In the genomic region with DNA sequence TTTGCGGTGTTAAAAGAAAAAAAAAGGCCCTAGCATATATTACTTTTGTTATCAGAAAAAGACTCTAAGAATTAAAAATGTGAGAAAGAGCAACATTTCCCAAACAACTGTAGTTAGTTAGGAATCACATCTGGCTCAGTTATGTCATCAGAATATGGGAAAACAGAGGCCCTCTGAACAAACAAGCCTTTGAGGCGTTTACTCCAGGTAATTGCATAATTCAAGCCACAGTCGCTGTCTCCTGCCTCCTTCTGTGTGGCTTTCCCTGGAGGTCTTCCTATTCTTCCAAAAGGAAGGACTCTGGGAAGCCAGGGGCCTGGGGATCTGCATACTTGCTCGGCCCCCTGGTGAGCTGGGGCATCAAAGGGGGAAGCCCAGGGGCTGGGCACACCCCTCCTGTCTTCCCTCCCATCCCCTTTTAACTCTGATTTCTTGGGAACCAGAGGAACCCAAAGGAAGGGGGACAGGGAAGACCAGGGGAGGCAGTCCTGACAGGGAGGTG, we compare ENCODE assay signal across 1 cellular context.
A peak's percentile ranks its signal among the peaks of the same experiment; 100 is the strongest.
TF ChIP-seq lines count a peak whose summit lies in the region.

No MANE protein-coding gene starts in this region.

TF ChIP-seq in HepG2, 621 proteins besides CTCF, POLR2A, EP300 and RAD21:
- TF ChIP-seq MIER2 (CRISPR knock-in tag; IDR thresholded peaks at IDR 0.05) = peak; percentile 40; the same call in 1 of the 2 replicates
- 0 out of 4 replicates have a peak, but pooled peaks of 1 of the 2 experiments have one; percentile 42 for TF ChIP-seq KLF16 (CRISPR knock-in tag; IDR thresholded peaks at IDR 0.05)
- TF ChIP-seq, protein P1, sequence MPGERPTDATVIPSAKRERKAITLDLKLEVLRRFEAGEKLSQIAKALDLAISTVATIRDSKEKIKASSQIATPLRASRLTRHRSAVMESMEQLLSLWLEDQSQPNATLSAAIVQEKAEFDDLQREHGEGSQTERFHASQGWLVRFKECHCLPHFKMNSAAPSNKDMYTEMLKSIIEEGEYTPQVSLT (CRISPR knock-in tag; IDR thresholded peaks at IDR 0.05; ENCODE audit: borderline replicate concordance, low read depth) = no peak
- TF ChIP-seq THAP11 (CRISPR knock-in tag; IDR thresholded peaks at IDR 0.05) = 0 out of 2 replicates have a peak, but pooled peaks have one; percentile 17
- peak; percentile 56; the same call in 1 of the 2 replicates for TF ChIP-seq BCL6 (CRISPR knock-in tag; IDR thresholded peaks at IDR 0.05)
- TF ChIP-seq JARID2 (CRISPR knock-in tag; IDR thresholded peaks at IDR 0.05; ENCODE audit: insufficient replicate concordance) = no peak
- TF ChIP-seq ISL2 (CRISPR knock-in tag; IDR thresholded peaks at IDR 0.05) = no peak
- TF ChIP-seq FOXA3 (CRISPR knock-in tag; IDR thresholded peaks at IDR 0.05) = peak; percentile 79
- 0 out of 2 replicates have a peak, but pooled peaks have one; percentile 11 for TF ChIP-seq CREM (IDR thresholded peaks at IDR 0.05)
- TF ChIP-seq CREM (CRISPR knock-in tag; IDR thresholded peaks at IDR 0.05) = no peak
- TF ChIP-seq, protein P2, sequence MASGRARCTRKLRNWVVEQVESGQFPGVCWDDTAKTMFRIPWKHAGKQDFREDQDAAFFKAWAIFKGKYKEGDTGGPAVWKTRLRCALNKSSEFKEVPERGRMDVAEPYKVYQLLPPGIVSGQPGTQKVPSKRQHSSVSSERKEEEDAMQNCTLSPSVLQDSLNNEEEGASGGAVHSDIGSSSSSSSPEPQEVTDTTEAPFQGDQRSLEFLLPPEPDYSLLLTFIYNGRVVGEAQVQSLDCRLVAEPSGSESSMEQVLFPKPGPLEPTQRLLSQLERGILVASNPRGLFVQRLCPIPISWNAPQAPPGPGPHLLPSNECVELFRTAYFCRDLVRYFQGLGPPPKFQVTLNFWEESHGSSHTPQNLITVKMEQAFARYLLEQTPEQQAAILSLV (CRISPR knock-in tag; IDR thresholded peaks at IDR 0.05; ENCODE audit: borderline replicate concordance) = no peak
- TF ChIP-seq ZNF563 (CRISPR knock-in tag; IDR thresholded peaks at IDR 0.05) = no peak
- TF ChIP-seq, protein P3, sequence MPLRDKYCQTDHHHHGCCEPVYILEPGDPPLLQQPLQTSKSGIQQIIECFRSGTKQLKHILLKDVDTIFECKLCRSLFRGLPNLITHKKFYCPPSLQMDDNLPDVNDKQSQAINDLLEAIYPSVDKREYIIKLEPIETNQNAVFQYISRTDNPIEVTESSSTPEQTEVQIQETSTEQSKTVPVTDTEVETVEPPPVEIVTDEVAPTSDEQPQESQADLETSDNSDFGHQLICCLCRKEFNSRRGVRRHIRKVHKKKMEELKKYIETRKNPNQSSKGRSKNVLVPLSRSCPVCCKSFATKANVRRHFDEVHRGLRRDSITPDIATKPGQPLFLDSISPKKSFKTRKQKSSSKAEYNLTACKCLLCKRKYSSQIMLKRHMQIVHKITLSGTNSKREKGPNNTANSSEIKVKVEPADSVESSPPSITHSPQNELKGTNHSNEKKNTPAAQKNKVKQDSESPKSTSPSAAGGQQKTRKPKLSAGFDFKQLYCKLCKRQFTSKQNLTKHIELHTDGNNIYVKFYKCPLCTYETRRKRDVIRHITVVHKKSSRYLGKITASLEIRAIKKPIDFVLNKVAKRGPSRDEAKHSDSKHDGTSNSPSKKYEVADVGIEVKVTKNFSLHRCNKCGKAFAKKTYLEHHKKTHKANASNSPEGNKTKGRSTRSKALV (CRISPR knock-in tag; IDR thresholded peaks at IDR 0.05) = no peak
- 0 out of 2 replicates have a peak, but pooled peaks have one; percentile 11 for TF ChIP-seq SAP130 (CRISPR knock-in tag; IDR thresholded peaks at IDR 0.05; ENCODE audit: low read depth)
- 0 out of 2 replicates have a peak, but pooled peaks have one; percentile 29 for TF ChIP-seq SMAD3 (CRISPR knock-in tag; IDR thresholded peaks at IDR 0.05)
- no peak for TF ChIP-seq FOXK2 (IDR thresholded peaks at IDR 0.05)
- no peak for TF ChIP-seq SP4 (CRISPR knock-in tag; IDR thresholded peaks at IDR 0.05)
- no peak for TF ChIP-seq ZMAT3 (CRISPR knock-in tag; conservative IDR thresholded peaks at IDR 0.05)
- peak; percentile 66 for TF ChIP-seq GATAD2A (CRISPR knock-in tag; IDR thresholded peaks at IDR 0.05)
- no peak for TF ChIP-seq RBFOX2 (IDR thresholded peaks at IDR 0.05; ENCODE audit: low read depth, low read length)
- TF ChIP-seq RARA (CRISPR knock-in tag; IDR thresholded peaks at IDR 0.05) = peak; percentile 60
- peak; percentile 54; the same call in 1 of the 2 replicates for TF ChIP-seq FOXK1 (CRISPR knock-in tag; IDR thresholded peaks at IDR 0.05; ENCODE audit: borderline replicate concordance, low read depth)
- TF ChIP-seq CEBPB (IDR thresholded peaks at IDR 0.05; ENCODE audit: borderline replicate concordance, low read depth, low read length) = peak; percentile 78
- 0 out of 2 replicates have a peak, but pooled peaks have one; percentile 41 for TF ChIP-seq SOX5 (CRISPR knock-in tag; IDR thresholded peaks at IDR 0.05; ENCODE audit: borderline replicate concordance)
- TF ChIP-seq FOXA1 (IDR thresholded peaks at IDR 0.05) = no peak
- TF ChIP-seq FOXA1 (CRISPR knock-in tag; IDR thresholded peaks at IDR 0.05) = peak; percentile 58
- TF ChIP-seq, protein P4, sequence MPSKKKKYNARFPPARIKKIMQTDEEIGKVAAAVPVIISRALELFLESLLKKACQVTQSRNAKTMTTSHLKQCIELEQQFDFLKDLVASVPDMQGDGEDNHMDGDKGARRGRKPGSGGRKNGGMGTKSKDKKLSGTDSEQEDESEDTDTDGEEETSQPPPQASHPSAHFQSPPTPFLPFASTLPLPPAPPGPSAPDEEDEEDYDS (CRISPR knock-in tag; IDR thresholded peaks at IDR 0.05) = no peak
- TF ChIP-seq TEAD2 (CRISPR knock-in tag; IDR thresholded peaks at IDR 0.05) = no peak
- TF ChIP-seq SMC3 (IDR thresholded peaks at IDR 0.05; ENCODE audit: low read length) = no peak
- TF ChIP-seq, protein P5, sequence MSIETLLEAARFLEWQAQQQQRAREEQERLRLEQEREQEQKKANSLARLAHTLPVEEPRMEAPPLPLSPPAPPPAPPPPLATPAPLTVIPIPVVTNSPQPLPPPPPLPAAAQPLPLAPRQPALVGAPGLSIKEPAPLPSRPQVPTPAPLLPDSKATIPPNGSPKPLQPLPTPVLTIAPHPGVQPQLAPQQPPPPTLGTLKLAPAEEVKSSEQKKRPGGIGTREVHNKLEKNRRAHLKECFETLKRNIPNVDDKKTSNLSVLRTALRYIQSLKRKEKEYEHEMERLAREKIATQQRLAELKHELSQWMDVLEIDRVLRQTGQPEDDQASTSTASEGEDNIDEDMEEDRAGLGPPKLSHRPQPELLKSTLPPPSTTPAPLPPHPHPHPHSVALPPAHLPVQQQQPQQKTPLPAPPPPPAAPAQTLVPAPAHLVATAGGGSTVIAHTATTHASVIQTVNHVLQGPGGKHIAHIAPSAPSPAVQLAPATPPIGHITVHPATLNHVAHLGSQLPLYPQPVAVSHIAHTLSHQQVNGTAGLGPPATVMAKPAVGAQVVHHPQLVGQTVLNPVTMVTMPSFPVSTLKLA (IDR thresholded peaks at IDR 0.05) = no peak
- TF ChIP-seq, protein P6, sequence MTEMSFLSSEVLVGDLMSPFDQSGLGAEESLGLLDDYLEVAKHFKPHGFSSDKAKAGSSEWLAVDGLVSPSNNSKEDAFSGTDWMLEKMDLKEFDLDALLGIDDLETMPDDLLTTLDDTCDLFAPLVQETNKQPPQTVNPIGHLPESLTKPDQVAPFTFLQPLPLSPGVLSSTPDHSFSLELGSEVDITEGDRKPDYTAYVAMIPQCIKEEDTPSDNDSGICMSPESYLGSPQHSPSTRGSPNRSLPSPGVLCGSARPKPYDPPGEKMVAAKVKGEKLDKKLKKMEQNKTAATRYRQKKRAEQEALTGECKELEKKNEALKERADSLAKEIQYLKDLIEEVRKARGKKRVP (CRISPR knock-in tag; IDR thresholded peaks at IDR 0.05) = peak in 1 of 2 experiments; percentile 89; a peak in 2 of 4 replicates
- TF ChIP-seq CEBPG (CRISPR knock-in tag; IDR thresholded peaks at IDR 0.05) = peak; percentile 78
- peak; percentile 39; the same call in 1 of the 2 replicates for TF ChIP-seq MIER3 (CRISPR knock-in tag; IDR thresholded peaks at IDR 0.05; ENCODE audit: borderline replicate concordance)
- TF ChIP-seq MEF2D (CRISPR knock-in tag; IDR thresholded peaks at IDR 0.05) = no peak
- no peak for TF ChIP-seq SOX6 (IDR thresholded peaks at IDR 0.05)
- peak; percentile 42; the same call in 1 of the 2 replicates for TF ChIP-seq SOX6 (CRISPR knock-in tag; IDR thresholded peaks at IDR 0.05)
- no peak for TF ChIP-seq TCF12 (IDR thresholded peaks at IDR 0.05)
- TF ChIP-seq TCF12 (CRISPR knock-in tag; IDR thresholded peaks at IDR 0.05) = no peak
- TF ChIP-seq, protein P7, sequence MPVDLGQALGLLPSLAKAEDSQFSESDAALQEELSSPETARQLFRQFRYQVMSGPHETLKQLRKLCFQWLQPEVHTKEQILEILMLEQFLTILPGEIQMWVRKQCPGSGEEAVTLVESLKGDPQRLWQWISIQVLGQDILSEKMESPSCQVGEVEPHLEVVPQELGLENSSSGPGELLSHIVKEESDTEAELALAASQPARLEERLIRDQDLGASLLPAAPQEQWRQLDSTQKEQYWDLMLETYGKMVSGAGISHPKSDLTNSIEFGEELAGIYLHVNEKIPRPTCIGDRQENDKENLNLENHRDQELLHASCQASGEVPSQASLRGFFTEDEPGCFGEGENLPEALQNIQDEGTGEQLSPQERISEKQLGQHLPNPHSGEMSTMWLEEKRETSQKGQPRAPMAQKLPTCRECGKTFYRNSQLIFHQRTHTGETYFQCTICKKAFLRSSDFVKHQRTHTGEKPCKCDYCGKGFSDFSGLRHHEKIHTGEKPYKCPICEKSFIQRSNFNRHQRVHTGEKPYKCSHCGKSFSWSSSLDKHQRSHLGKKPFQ (CRISPR knock-in tag; IDR thresholded peaks at IDR 0.05; ENCODE audit: insufficient replicate concordance) = no peak
- TF ChIP-seq, protein P8, sequence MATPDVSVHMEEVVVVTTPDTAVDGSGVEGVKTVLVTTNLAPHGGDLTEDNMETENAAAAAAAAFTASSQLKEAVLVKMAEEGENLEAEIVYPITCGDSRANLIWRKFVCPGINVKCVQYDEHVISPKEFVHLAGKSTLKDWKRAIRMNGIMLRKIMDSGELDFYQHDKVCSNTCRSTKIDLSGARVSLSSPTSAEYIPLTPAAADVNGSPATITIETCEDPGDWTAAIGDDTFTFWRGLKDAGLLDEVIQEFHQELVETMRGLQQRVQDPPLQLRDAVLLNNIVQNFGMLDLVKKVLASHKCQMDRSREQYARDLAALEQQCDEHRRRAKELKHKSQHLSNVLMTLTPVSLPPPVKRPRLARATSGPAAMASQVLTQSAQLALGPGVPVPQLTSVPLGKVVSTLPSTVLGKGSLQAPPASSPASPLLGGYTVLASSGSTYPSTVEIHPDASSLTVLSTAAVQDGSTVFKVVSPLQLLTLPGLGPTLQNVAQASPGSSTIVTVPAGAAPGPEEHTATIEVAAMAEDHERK (CRISPR knock-in tag; IDR thresholded peaks at IDR 0.05; ENCODE audit: low read depth) = no peak
- TF ChIP-seq ZFP1 (CRISPR knock-in tag; IDR thresholded peaks at IDR 0.05) = no peak
- TF ChIP-seq, protein P9, sequence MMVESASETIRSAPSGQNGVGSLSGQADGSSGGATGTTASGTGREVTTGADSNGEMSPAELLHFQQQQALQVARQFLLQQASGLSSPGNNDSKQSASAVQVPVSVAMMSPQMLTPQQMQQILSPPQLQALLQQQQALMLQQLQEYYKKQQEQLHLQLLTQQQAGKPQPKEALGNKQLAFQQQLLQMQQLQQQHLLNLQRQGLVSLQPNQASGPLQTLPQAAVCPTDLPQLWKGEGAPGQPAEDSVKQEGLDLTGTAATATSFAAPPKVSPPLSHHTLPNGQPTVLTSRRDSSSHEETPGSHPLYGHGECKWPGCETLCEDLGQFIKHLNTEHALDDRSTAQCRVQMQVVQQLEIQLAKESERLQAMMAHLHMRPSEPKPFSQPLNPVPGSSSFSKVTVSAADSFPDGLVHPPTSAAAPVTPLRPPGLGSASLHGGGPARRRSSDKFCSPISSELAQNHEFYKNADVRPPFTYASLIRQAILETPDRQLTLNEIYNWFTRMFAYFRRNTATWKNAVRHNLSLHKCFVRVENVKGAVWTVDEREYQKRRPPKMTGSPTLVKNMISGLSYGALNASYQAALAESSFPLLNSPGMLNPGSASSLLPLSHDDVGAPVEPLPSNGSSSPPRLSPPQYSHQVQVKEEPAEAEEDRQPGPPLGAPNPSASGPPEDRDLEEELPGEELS (CRISPR knock-in tag; IDR thresholded peaks at IDR 0.05) = peak; percentile 36; the same call in 1 of the 2 replicates
- no peak for TF ChIP-seq CAMTA2 (CRISPR knock-in tag; IDR thresholded peaks at IDR 0.05; ENCODE audit: borderline replicate concordance)
- TF ChIP-seq RFXAP (CRISPR knock-in tag; IDR thresholded peaks at IDR 0.05; ENCODE audit: borderline replicate concordance) = no peak
- TF ChIP-seq SOX13 (IDR thresholded peaks at IDR 0.05) = no peak
- peak in 1 of 2 experiments; percentile 52; a peak in 1 of 4 replicates for TF ChIP-seq SOX13 (CRISPR knock-in tag; conservative IDR thresholded peaks at IDR 0.05 in 1 of 2, IDR thresholded peaks at IDR 0.05 in 1 of 2)
- no peak for TF ChIP-seq FOXP1 (IDR thresholded peaks at IDR 0.05)
- TF ChIP-seq FOXP1 (CRISPR knock-in tag; IDR thresholded peaks at IDR 0.05) = 0 out of 2 replicates have a peak, but pooled peaks have one; percentile 49
- TF ChIP-seq, protein P10, sequence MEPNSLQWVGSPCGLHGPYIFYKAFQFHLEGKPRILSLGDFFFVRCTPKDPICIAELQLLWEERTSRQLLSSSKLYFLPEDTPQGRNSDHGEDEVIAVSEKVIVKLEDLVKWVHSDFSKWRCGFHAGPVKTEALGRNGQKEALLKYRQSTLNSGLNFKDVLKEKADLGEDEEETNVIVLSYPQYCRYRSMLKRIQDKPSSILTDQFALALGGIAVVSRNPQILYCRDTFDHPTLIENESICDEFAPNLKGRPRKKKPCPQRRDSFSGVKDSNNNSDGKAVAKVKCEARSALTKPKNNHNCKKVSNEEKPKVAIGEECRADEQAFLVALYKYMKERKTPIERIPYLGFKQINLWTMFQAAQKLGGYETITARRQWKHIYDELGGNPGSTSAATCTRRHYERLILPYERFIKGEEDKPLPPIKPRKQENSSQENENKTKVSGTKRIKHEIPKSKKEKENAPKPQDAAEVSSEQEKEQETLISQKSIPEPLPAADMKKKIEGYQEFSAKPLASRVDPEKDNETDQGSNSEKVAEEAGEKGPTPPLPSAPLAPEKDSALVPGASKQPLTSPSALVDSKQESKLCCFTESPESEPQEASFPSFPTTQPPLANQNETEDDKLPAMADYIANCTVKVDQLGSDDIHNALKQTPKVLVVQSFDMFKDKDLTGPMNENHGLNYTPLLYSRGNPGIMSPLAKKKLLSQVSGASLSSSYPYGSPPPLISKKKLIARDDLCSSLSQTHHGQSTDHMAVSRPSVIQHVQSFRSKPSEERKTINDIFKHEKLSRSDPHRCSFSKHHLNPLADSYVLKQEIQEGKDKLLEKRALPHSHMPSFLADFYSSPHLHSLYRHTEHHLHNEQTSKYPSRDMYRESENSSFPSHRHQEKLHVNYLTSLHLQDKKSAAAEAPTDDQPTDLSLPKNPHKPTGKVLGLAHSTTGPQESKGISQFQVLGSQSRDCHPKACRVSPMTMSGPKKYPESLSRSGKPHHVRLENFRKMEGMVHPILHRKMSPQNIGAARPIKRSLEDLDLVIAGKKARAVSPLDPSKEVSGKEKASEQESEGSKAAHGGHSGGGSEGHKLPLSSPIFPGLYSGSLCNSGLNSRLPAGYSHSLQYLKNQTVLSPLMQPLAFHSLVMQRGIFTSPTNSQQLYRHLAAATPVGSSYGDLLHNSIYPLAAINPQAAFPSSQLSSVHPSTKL (CRISPR knock-in tag; IDR thresholded peaks at IDR 0.05) = peak; percentile 60
- TF ChIP-seq, protein P11, sequence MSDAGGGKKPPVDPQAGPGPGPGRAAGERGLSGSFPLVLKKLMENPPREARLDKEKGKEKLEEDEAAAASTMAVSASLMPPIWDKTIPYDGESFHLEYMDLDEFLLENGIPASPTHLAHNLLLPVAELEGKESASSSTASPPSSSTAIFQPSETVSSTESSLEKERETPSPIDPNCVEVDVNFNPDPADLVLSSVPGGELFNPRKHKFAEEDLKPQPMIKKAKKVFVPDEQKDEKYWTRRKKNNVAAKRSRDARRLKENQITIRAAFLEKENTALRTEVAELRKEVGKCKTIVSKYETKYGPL (CRISPR knock-in tag; IDR thresholded peaks at IDR 0.05) = peak; percentile 94
- TF ChIP-seq CCAR2 (optimal IDR thresholded peaks at IDR 0.05; ENCODE audit: low read depth, low read length) = no peak
TF ChIP-seq in HepG2: peak in this region for 23.
